1 cellular context compared by ENCODE assay signal in the genomic region with DNA sequence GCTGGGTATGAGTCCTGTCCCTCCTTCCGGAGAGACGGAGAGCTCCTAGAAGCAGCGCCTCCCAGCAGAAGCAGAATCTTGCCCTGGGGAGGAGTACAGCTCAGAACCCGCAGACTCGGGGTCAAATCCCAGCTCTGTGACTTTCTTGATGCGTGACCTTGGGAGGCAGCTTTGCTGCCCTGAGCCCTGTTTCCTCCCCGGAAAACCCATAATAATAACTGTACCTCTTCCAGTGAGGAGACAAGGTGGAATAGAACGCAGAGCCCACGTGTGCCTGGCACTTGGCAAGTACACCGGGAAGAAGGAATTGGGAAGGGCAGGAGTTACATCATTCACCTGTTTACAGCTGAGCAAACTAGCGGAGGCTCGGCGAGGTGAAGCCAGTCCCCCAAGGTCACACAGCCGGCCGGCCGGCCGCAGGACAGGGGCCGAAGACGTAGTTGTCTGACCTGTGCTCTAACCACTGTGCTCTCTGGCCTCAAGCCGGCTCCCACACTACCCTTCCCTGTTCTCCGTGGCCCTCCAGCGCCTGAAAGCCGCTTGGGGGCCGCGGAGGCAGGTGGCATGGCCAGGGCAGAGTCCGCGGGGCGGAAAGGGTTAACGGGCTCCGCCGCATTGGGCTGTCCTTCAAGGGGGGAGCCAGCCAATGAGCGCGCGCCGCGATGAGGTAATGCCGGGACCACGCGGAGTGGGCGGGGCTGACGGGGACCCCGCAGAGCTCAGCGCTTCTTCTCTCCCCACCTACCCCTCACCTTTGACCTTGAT.
TF ChIP-seq lines count a peak whose summit lies in the region.

No MANE protein-coding gene starts in this region.

TF ChIP-seq in HepG2, 621 proteins besides CTCF, POLR2A, EP300 and RAD21 (continued from another document and continues in another):
- no peak for TF ChIP-seq ZSCAN12 (CRISPR knock-in tag; IDR thresholded peaks at IDR 0.05)
- TF ChIP-seq ZNF292 (CRISPR knock-in tag; IDR thresholded peaks at IDR 0.05; ENCODE audit: borderline replicate concordance, low read depth), result peak; percentile 66
- TF ChIP-seq ZNF331 (CRISPR knock-in tag; IDR thresholded peaks at IDR 0.05), result peak; percentile 39; the same call in 1 of the 2 replicates
- TF ChIP-seq ZNF552 (CRISPR knock-in tag; IDR thresholded peaks at IDR 0.05; ENCODE audit: borderline replicate concordance), result no peak
- TF ChIP-seq ZMYM3 (CRISPR knock-in tag; IDR thresholded peaks at IDR 0.05), result peak; percentile 100
- no peak for TF ChIP-seq ZNF839 (CRISPR knock-in tag; IDR thresholded peaks at IDR 0.05; ENCODE audit: borderline replicate concordance)
- no peak for TF ChIP-seq MZF1 (CRISPR knock-in tag; IDR thresholded peaks at IDR 0.05; ENCODE audit: borderline replicate concordance)
- peak; percentile 23; the same call in 1 of the 2 replicates for TF ChIP-seq MED13 (CRISPR knock-in tag; IDR thresholded peaks at IDR 0.05)
- peak; percentile 20; the same call in 1 of the 2 replicates for TF ChIP-seq STAG1 (CRISPR knock-in tag; IDR thresholded peaks at IDR 0.05)
- TF ChIP-seq FLYWCH1 (CRISPR knock-in tag; IDR thresholded peaks at IDR 0.05), result no peak
- peak; percentile 87 for TF ChIP-seq HDAC2 (CRISPR knock-in tag; IDR thresholded peaks at IDR 0.05)
- TF ChIP-seq, protein P1, sequence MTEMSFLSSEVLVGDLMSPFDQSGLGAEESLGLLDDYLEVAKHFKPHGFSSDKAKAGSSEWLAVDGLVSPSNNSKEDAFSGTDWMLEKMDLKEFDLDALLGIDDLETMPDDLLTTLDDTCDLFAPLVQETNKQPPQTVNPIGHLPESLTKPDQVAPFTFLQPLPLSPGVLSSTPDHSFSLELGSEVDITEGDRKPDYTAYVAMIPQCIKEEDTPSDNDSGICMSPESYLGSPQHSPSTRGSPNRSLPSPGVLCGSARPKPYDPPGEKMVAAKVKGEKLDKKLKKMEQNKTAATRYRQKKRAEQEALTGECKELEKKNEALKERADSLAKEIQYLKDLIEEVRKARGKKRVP (CRISPR knock-in tag; IDR thresholded peaks at IDR 0.05), result peak in 1 of 2 experiments; percentile 96; a peak in 2 of 4 replicates
- TF ChIP-seq ZNF598 (CRISPR knock-in tag; IDR thresholded peaks at IDR 0.05; ENCODE audit: borderline replicate concordance), result no peak
- TF ChIP-seq, protein P2, sequence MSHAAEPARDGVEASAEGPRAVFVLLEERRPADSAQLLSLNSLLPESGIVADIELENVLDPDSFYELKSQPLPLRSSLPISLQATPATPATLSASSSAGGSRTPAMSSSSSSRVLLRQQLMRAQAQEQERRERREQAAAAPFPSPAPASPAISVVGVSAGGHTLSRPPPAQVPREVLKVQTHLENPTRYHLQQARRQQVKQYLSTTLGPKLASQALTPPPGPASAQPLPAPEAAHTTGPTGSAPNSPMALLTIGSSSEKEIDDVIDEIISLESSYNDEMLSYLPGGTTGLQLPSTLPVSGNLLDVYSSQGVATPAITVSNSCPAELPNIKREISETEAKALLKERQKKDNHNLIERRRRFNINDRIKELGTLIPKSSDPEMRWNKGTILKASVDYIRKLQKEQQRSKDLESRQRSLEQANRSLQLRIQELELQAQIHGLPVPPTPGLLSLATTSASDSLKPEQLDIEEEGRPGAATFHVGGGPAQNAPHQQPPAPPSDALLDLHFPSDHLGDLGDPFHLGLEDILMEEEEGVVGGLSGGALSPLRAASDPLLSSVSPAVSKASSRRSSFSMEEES (CRISPR knock-in tag; IDR thresholded peaks at IDR 0.05), result peak; percentile 56
- peak; percentile 31; the same call in 1 of the 2 replicates for TF ChIP-seq TAF1 (CRISPR knock-in tag; IDR thresholded peaks at IDR 0.05)
- no peak for TF ChIP-seq ZNF224 (CRISPR knock-in tag; IDR thresholded peaks at IDR 0.05)
- no peak for TF ChIP-seq SIN3B (IDR thresholded peaks at IDR 0.05; ENCODE audit: low read length)
- no peak for TF ChIP-seq ZNF747 (CRISPR knock-in tag; IDR thresholded peaks at IDR 0.05; ENCODE audit: borderline replicate concordance)
- TF ChIP-seq ZNF773 (CRISPR knock-in tag; IDR thresholded peaks at IDR 0.05; ENCODE audit: borderline replicate concordance), result no peak
- TF ChIP-seq, protein P3, sequence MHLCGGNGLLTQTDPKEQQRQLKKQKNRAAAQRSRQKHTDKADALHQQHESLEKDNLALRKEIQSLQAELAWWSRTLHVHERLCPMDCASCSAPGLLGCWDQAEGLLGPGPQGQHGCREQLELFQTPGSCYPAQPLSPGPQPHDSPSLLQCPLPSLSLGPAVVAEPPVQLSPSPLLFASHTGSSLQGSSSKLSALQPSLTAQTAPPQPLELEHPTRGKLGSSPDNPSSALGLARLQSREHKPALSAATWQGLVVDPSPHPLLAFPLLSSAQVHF (CRISPR knock-in tag; IDR thresholded peaks at IDR 0.05), result no peak
- no peak for TF ChIP-seq ZNF841 (CRISPR knock-in tag; IDR thresholded peaks at IDR 0.05; ENCODE audit: borderline replicate concordance)
- no peak for TF ChIP-seq ZNF792 (CRISPR knock-in tag; IDR thresholded peaks at IDR 0.05)
- TF ChIP-seq, protein P4, sequence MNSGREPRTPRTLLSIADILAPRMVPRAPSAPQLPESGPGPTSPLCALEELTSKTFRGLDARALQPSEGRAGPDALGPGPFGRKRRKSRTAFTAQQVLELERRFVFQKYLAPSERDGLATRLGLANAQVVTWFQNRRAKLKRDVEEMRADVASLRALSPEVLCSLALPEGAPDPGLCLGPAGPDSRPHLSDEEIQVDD (CRISPR knock-in tag; IDR thresholded peaks at IDR 0.05; ENCODE audit: borderline replicate concordance), result no peak
- TF ChIP-seq, protein P5, sequence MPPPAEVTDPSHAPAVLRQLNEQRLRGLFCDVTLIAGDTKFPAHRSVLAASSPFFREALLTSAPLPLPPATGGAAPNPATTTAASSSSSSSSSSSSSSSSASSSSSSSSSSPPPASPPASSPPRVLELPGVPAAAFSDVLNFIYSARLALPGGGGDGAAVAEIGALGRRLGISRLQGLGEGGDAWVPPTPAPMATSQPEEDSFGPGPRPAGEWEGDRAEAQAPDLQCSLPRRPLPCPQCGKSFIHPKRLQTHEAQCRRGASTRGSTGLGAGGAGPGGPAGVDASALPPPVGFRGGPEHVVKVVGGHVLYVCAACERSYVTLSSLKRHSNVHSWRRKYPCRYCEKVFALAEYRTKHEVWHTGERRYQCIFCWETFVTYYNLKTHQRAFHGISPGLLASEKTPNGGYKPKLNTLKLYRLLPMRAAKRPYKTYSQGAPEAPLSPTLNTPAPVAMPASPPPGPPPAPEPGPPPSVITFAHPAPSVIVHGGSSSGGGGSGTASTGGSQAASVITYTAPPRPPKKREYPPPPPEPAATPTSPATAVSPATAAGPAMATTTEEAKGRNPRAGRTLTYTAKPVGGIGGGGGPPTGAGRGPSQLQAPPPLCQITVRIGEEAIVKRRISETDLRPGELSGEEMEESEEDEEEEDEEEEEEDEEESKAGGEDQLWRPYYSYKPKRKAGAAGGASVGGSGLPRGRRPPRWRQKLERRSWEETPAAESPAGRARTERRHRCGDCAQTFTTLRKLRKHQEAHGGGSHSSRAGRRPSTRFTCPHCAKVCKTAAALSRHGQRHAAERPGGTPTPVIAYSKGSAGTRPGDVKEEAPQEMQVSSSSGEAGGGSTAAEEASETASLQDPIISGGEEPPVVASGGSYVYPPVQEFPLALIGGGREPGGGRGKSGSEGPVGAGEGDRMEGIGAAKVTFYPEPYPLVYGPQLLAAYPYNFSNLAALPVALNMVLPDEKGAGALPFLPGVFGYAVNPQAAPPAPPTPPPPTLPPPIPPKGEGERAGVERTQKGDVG (CRISPR knock-in tag; IDR thresholded peaks at IDR 0.05; ENCODE audit: borderline replicate concordance), result no peak
- TF ChIP-seq, protein P6, sequence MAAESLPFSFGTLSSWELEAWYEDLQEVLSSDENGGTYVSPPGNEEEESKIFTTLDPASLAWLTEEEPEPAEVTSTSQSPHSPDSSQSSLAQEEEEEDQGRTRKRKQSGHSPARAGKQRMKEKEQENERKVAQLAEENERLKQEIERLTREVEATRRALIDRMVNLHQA (CRISPR knock-in tag; IDR thresholded peaks at IDR 0.05), result no peak
- peak; percentile 74; the same call in 1 of the 2 replicates for TF ChIP-seq KAT8 (CRISPR knock-in tag; IDR thresholded peaks at IDR 0.05)
- 0 out of 2 replicates have a peak, but pooled peaks have one; percentile 6 for TF ChIP-seq ZNF567 (CRISPR knock-in tag; IDR thresholded peaks at IDR 0.05; ENCODE audit: borderline replicate concordance)
- no peak for TF ChIP-seq NRL (CRISPR knock-in tag; IDR thresholded peaks at IDR 0.05; ENCODE audit: borderline replicate concordance)
- no peak for TF ChIP-seq ZNF7 (CRISPR knock-in tag; IDR thresholded peaks at IDR 0.05)
- TF ChIP-seq ZNF431 (CRISPR knock-in tag; IDR thresholded peaks at IDR 0.05; ENCODE audit: borderline replicate concordance, low read depth), result no peak; the same call in 1 of the 2 replicates
- no peak; the same call in 1 of the 2 replicates for TF ChIP-seq REPIN1 (CRISPR knock-in tag; IDR thresholded peaks at IDR 0.05; ENCODE audit: borderline replicate concordance, low read depth)
- TF ChIP-seq TAF15 (IDR thresholded peaks at IDR 0.05; ENCODE audit: low read depth, low read length, poor library complexity, severe bottlenecking), result peak; percentile 84
- TF ChIP-seq PCBP1 (IDR thresholded peaks at IDR 0.05; ENCODE audit: borderline replicate concordance, low read depth, low read length), result peak; percentile 93
- no peak for TF ChIP-seq ZNF354B (CRISPR knock-in tag; IDR thresholded peaks at IDR 0.05)
- no peak for TF ChIP-seq FOXA1 (IDR thresholded peaks at IDR 0.05)
- peak; percentile 79 for TF ChIP-seq FOXA1 (CRISPR knock-in tag; IDR thresholded peaks at IDR 0.05)
- TF ChIP-seq, protein P7, sequence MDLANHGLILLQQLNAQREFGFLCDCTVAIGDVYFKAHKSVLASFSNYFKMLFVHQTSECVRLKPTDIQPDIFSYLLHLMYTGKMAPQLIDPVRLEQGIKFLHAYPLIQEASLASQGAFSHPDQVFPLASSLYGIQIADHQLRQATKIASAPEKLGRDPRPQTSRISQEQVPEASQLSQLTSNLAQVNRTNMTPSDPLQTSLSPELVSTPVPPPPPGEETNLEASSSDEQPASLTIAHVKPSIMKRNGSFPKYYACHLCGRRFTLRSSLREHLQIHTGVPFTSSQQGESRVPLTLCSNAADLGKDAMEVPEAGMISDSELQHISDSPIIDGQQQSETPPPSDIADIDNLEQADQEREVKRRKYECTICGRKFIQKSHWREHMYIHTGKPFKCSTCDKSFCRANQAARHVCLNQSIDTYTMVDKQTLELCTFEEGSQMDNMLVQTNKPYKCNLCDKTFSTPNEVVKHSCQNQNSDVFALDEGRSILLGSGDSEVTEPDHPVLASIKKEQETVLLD (CRISPR knock-in tag; IDR thresholded peaks at IDR 0.05; ENCODE audit: low read depth), result no peak
- TF ChIP-seq ZFP36L2 (CRISPR knock-in tag; IDR thresholded peaks at IDR 0.05), result no peak
- TF ChIP-seq BRCA1 (CRISPR knock-in tag; IDR thresholded peaks at IDR 0.05), result no peak
- TF ChIP-seq CC2D1A (CRISPR knock-in tag; IDR thresholded peaks at IDR 0.05), result no peak
- no peak for TF ChIP-seq TMF1 (CRISPR knock-in tag; IDR thresholded peaks at IDR 0.05; ENCODE audit: low read depth)
- TF ChIP-seq CEBPG (CRISPR knock-in tag; IDR thresholded peaks at IDR 0.05), result peak; percentile 66
- TF ChIP-seq, protein P8, sequence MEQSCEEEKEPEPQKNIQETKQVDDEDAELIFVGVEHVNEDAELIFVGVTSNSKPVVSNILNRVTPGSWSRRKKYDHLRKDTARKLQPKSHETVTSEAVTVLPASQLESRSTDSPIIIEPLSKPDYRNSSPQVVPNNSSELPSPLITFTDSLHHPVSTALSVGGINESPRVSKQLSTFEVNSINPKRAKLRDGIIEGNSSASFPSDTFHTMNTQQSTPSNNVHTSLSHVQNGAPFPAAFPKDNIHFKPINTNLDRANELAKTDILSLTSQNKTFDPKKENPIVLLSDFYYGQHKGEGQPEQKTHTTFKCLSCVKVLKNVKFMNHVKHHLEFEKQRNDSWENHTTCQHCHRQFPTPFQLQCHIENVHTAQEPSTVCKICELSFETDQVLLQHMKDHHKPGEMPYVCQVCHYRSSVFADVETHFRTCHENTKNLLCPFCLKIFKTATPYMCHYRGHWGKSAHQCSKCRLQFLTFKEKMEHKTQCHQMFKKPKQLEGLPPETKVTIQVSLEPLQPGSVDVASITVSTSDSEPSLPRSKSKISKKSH (CRISPR knock-in tag; IDR thresholded peaks at IDR 0.05; ENCODE audit: borderline replicate concordance), result no peak
- TF ChIP-seq POLR2AphosphoS2 (IDR thresholded peaks at IDR 0.05; ENCODE audit: low read depth, low read length), result no peak
- no peak for TF ChIP-seq U2AF2 (IDR thresholded peaks at IDR 0.05; ENCODE audit: low read depth, low read length)
- TF ChIP-seq HMG20B (CRISPR knock-in tag; conservative IDR thresholded peaks at IDR 0.05), result no peak
- TF ChIP-seq, protein P9, sequence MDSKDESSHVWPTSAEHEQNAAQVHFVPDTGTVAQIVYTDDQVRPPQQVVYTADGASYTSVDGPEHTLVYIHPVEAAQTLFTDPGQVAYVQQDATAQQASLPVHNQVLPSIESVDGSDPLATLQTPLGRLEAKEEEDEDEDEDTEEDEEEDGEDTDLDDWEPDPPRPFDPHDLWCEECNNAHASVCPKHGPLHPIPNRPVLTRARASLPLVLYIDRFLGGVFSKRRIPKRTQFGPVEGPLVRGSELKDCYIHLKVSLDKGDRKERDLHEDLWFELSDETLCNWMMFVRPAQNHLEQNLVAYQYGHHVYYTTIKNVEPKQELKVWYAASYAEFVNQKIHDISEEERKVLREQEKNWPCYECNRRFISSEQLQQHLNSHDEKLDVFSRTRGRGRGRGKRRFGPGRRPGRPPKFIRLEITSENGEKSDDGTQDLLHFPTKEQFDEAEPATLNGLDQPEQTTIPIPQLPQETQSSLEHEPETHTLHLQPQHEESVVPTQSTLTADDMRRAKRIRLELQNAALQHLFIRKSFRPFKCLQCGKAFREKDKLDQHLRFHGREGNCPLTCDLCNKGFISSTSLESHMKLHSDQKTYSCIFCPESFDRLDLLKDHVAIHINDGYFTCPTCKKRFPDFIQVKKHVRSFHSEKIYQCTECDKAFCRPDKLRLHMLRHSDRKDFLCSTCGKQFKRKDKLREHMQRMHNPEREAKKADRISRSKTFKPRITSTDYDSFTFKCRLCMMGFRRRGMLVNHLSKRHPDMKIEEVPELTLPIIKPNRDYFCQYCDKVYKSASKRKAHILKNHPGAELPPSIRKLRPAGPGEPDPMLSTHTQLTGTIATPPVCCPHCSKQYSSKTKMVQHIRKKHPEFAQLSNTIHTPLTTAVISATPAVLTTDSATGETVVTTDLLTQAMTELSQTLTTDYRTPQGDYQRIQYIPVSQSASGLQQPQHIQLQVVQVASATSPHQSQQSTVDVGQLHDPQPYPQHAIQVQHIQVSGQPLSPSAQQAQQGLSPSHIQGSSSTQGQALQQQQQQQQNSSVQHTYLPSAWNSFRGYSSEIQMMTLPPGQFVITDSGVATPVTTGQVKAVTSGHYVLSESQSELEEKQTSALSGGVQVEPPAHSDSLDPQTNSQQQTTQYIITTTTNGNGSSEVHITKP (CRISPR knock-in tag; IDR thresholded peaks at IDR 0.05; ENCODE audit: low read depth), result no peak
- TF ChIP-seq PHF20 (CRISPR knock-in tag; IDR thresholded peaks at IDR 0.05), result no peak; the same call in 1 of the 2 replicates
